ENCODE assay signal across 8 cellular contexts in genomic region chr1:181088079-181089016, GRCh38. TPM values are rescaled to one million over a fixed set of nuclear protein-coding genes. Genes with fewer than 3 reads are reported as not detected.
DNase-seq lines count a peak whose midpoint lies in the region; ATAC-seq and TF ChIP-seq lines count a peak whose summit lies in the region.

Gene IER5, plus strand, starts transcription at chr1:181088700. Its CDS starts 203 bp downstream, at chr1:181088903.

- ATAC-seq in HG02678 (IDR thresholded peaks at IDR 0.05; ENCODE audit: unreplicated experiment) (peak; percentile 76), omental fat pad (ENCODE audit: low FRiP score) (peak; percentile 80)
- ATAC-seq in activated naive CD4-positive, alpha-beta T cell treated with anti-CD3 and anti-CD28 coated beads, Interleukin-2, amount 50 U/mL, for 72 hours, result peak; percentile 75

- TF ChIP-seq POLR2A in testis (IDR thresholded peaks at IDR 0.05), result peak; percentile 98

- H3K4me1 ChIP-seq in testis, result peaks cover 9% of the 10 kb centered on the region

- no peaks in the 10 kb centered on the region for H3K9me3 Mint-ChIP-seq in activated naive CD4-positive, alpha-beta T cell treated with anti-CD3 and anti-CD28 coated beads, Interleukin-2, amount 50 U/mL, for 72 hours

- no peaks in the 10 kb centered on the region for H3K36me3 ChIP-seq in testis (ENCODE audit: low read depth, missing control alignments)

- H3K27me3 ChIP-seq in testis, result no peaks in the 10 kb centered on the region

- peak within 1 kb of the TSS; percentile 87 to 91 for H3K27ac ChIP-seq in testis

- DNase-seq in GM12864 (ENCODE audit: low read depth) (peak; percentile 93), NCI-H1105 treated with DMSO at 0.1 percent for 48 hours (lab: John Stamatoyannopoulos, UW) (peak; percentile 92), SKM-1 treated with dmso at 0.1 percent for 144 hours (lab: John Stamatoyannopoulos, UW; ENCODE audit: unreplicated experiment) (peak; percentile 99), glomerular endothelial cell (ENCODE audit: extremely low read depth, low read depth, low spot score) (no peak), omental fat pad (ENCODE audit: low spot score) (peak; percentile 96), testis (peak; percentile 98)
- peak; percentile 96 to 98 for DNase-seq in activated naive CD4-positive, alpha-beta T cell treated with anti-CD3 and anti-CD28 coated beads, Interleukin-2, amount 50 U/mL, for 72 hours (ENCODE audit: low spot score in 2 of 2)

- H3K4me3 ChIP-seq in GM12864 (ENCODE audit: low read depth, low read length) (peak within 1 kb of the TSS; percentile 94), testis (peak within 1 kb of the TSS; percentile 77 to 84)

- intact Hi-C loops in testis (cut with DNase I; ENCODE audit: low total_unique reads), result loop anchor here (5.0 kb wide), 1 partner anchor 54 kb away; no protein-coding TSS in a partner anchor

- WGBS in testis, 2 donors, result 2 to 3% methylated on average over 46 to 72 of the region's 76 CpGs

- H3K36me3 Mint-ChIP-seq in activated naive CD4-positive, alpha-beta T cell treated with anti-CD3 and anti-CD28 coated beads, Interleukin-2, amount 50 U/mL, for 72 hours, result peaks cover 37 to 49% of the 10 kb centered on the region in 2 donors

- no peaks in the 10 kb centered on the region for H3K9me3 ChIP-seq in testis

- peak within 1 kb of the TSS; percentile 99 to 100 for H3K27ac Mint-ChIP-seq in activated naive CD4-positive, alpha-beta T cell treated with anti-CD3 and anti-CD28 coated beads, Interleukin-2, amount 50 U/mL, for 72 hours

- TF ChIP-seq CTCF in GM12864 (IDR thresholded peaks at IDR 0.05; ENCODE audit: low read depth, low read length, missing control alignments) (no peak), omental fat pad (IDR thresholded peaks at IDR 0.05) (no peak), testis (IDR thresholded peaks at IDR 0.05) (peak in 1 of 3 experiments; percentile 14)

RNA-seq across cellular contexts. Expression of gene IER5, which starts in this region (rescaled TPM):
- total RNA-seq in activated naive CD4-positive, alpha-beta T cell treated with anti-CD3 and anti-CD28 coated beads, Interleukin-2, amount 50 U/mL, for 72 hours, result 10 to 100 TPM; 20.3 to 68.4 TPM
- total RNA-seq in glomerular endothelial cell (12.6 and 28.5 TPM in 2 replicates), omental fat pad (10 to 100 TPM in 2 of 4 donors, 1 to 10 TPM in 2; 6.7 to 45.4 (median 19.5) TPM), testis (10 to 100 TPM; 10.3 to 13.3 TPM)
- polyA plus RNA-seq in testis (ENCODE audit: insufficient read depth, low read depth, low replicate concordance), result 7.1 TPM
